In the genomic region with DNA sequence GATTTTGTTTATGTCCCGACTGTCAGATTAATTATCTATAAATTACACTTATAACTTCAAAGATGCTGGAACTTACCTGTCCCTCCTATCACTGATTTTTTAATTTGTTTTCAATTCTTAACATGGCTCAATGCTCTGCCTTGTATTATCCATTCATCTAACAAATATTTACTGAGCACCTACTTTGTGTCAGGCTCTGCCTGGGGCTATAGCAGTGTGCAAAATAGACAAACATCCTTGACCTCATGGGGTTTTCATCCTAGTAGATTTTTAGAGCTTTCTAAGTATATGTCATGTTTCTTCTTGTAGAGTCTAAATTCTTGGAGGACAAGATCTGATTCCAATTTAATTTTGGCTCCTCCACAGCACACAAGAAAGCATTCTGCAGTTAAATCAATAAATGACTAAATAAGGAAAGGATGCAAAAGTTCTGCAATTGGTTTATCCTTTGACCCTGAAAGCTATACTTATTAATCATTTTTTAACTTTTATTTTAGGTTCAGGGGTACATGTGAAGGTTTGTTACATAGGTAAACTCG, we compare ENCODE assay signal across 25 cellular contexts.
"Had no signal": no experiment of that assay in that cellular context is flagged by ENCODE, and none has a peak within 500 bp of the region (broad histone marks: within the 10 kb centered on the region; RNA-seq: fewer than 3 reads in every experiment).

No MANE protein-coding gene starts in this region.

- H3K9me3 Mint-ChIP-seq: activated naive CD8-positive, alpha-beta T cell treated with anti-CD3 and anti-CD28 coated beads, Interleukin-2, amount 10 ng/mL, durations not matched to agents 7 days and 5 days; endodermal cell; mesothelial cell of epicardium; natural killer cell; T-helper 1 cell treated with Interleukin-12 subunit alpha and Interleukin-12 subunit beta and Interleukin-4 antibody, amounts not matched to agents 30 μg/mL and 1 μg/mL, for 36 hours had no signal

- H3K4me3 Mint-ChIP-seq: activated B cell treated with CpG ODN at 0.5 μM for 24 hours; activated naive CD4-positive, alpha-beta T cell treated with anti-CD3 and anti-CD28 coated beads for 36 hours; activated naive CD8-positive, alpha-beta T cell treated with anti-CD3 and anti-CD28 coated beads, Interleukin-2, amount 10 ng/mL, durations not matched to agents 7 days and 5 days; endodermal cell; mesothelial cell of epicardium; natural killer cell; T-helper 1 cell treated with Interleukin-12 subunit alpha and Interleukin-12 subunit beta and Interleukin-4 antibody, amounts not matched to agents 30 μg/mL and 1 μg/mL, for 36 hours had no signal

- DNase-seq: activated B cell treated with CpG ODN at 0.5 μM for 24 hours; activated CD4-positive, alpha-beta T cell treated with anti-CD3 and anti-CD28 coated beads for 4 hours; activated CD4-positive, alpha-beta T cell treated with anti-CD3 and anti-CD28 coated beads, Interleukin-2, amount 50 U/mL, for 48 hours; activated CD8-positive, alpha-beta memory T cell treated with anti-CD3 and anti-CD28 coated beads, Interleukin-2, amount 50 U/mL, for 48 hours; activated naive CD4-positive, alpha-beta T cell treated with anti-CD3 and anti-CD28 coated beads for 36 hours; activated naive CD8-positive, alpha-beta T cell treated with anti-CD3 and anti-CD28 coated beads, Interleukin-2, amount 10 ng/mL, durations not matched to agents 7 days and 5 days; activated T-cell treated with anti-CD3 and anti-CD28 coated beads, Interleukin-2, amount 50 U/mL, for 48 hours; body of pancreas; cortex of kidney; endodermal cell; gastrocnemius medialis; hippocampal formation; left ventricle myocardium inferior; natural killer cell; retina; spleen; stimulated activated CD4-positive, alpha-beta T cell treated with anti-CD3 and anti-CD28 coated beads, Interleukin-4, amount 100 ng/mL, for 1 hour; stimulated activated naive CD4-positive, alpha-beta T cell; T1000; upper lobe of left lung had no signal

- ATAC-seq: body of pancreas, gastrocnemius medialis, natural killer cell had no signal

- H3K27ac ChIP-seq: body of pancreas, cardiac muscle cell, gastrocnemius medialis, left ventricle myocardium inferior, spleen, thoracic aorta, upper lobe of left lung had no signal

- H3K4me3 ChIP-seq: body of pancreas, cardiac muscle cell, gastrocnemius medialis, left ventricle myocardium inferior, spleen, thoracic aorta, upper lobe of left lung had no signal

- H3K36me3 Mint-ChIP-seq: activated naive CD8-positive, alpha-beta T cell treated with anti-CD3 and anti-CD28 coated beads, Interleukin-2, amount 10 ng/mL, durations not matched to agents 7 days and 5 days; mesothelial cell of epicardium; natural killer cell had no signal

- H3K4me1 Mint-ChIP-seq: activated B cell treated with CpG ODN at 0.5 μM for 24 hours, natural killer cell had no signal

- H3K27ac Mint-ChIP-seq: activated B cell treated with CpG ODN at 0.5 μM for 24 hours; activated naive CD4-positive, alpha-beta T cell treated with anti-CD3 and anti-CD28 coated beads for 36 hours; activated naive CD8-positive, alpha-beta T cell treated with anti-CD3 and anti-CD28 coated beads, Interleukin-2, amount 10 ng/mL, durations not matched to agents 7 days and 5 days; endodermal cell; mesothelial cell of epicardium; natural killer cell; progenitor cell of endocrine pancreas; T-helper 1 cell treated with Interleukin-12 subunit alpha and Interleukin-12 subunit beta and Interleukin-4 antibody, amounts not matched to agents 30 μg/mL and 1 μg/mL, for 36 hours had no signal

- H3K9me3 ChIP-seq: body of pancreas, gastrocnemius medialis, left ventricle myocardium inferior, thoracic aorta, upper lobe of left lung had no signal

- H3K4me1 ChIP-seq: body of pancreas, spleen, upper lobe of left lung had no signal

- H3K27me3 ChIP-seq: cardiac muscle cell, gastrocnemius medialis had no signal

- H3K36me3 ChIP-seq: cardiac muscle cell, gastrocnemius medialis, left ventricle myocardium inferior, spleen, thoracic aorta, upper lobe of left lung had no signal
